ENCODE assay signal across 10 cellular contexts in the genomic region with DNA sequence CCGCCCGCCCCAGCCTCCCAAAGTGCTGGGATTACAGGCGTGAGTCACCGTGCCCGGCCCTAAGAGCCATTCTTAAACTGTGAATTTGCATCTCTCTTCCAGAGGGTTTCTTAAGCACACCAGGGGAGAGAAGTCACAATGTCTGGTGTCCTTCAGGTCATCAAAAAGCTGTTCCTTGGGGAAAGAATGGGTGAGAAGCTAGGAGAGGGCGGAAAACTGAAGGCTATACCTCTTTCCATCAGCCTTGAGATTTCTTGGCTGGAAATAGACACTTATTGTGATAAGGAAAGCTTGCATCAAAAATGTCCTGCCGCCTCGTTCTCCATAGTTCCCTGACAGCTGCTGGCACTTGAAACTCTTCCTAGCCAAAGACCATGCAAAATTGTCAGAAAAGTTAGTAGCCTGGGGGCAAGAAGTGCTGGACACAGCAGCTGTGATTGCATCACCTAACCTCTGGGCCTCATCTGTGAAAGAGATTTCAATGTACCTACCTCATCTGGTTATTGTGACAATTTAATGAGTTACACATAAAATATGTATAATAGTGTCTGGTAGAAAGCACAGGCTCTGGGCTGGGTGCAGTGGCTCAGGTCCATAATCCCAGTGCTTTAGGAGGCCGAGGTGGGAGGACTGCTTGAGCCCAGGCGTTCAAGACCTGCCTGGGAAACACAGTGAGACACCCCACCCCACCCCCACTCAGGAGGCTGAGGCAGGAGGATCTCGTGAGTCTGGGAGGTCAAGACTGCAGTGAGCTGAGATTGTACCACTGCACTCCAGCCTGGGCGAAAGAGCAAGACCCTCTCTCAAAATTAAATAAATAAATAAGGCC. TPM values are rescaled to one million over a fixed set of nuclear protein-coding genes. Genes with fewer than 3 reads are reported as not detected.
DNase-seq lines count a peak whose midpoint lies in the region; FAIRE-seq and TF ChIP-seq lines count a peak whose summit lies in the region.
"Had no signal": no experiment of that assay in that cellular context is flagged by ENCODE, and none has a peak within 500 bp of the region (broad histone marks: within the 10 kb centered on the region; RNA-seq: fewer than 3 reads in every experiment).

No MANE protein-coding gene starts in this region.

- H3K18ac ChIP-seq in H1 (ENCODE audit: extremely low read depth, low read length) (peak overlapping the region; percentile 85), trophoblast cell (ENCODE audit: low read length) (no peak overlapping the region)

- H3K79me1 ChIP-seq in H1 (ENCODE audit: low read depth, low read length) (no peaks in the 10 kb centered on the region), trophoblast cell (ENCODE audit: low read length) (peaks cover 12% of the 10 kb centered on the region)

- no peaks in the 10 kb centered on the region for H3K36me3 ChIP-seq in H1 (ENCODE audit: control insufficient read depth in 2 of 4, insufficient read depth in 4 of 4, low read length in 3 of 4)
- H3K36me3 ChIP-seq in trophoblast cell (ENCODE audit: control insufficient read depth in 1 of 2, insufficient read depth in 2 of 2, low read length in 2 of 2) = no peaks in the 10 kb centered on the region

- TF ChIP-seq CTCF in H1 (IDR thresholded peaks at IDR 0.05; ENCODE audit: control extremely low read depth in 1 of 3, insufficient read depth in 1 of 3, low read depth in 1 of 3, low read length in 3 of 3) = no peak

- no peak overlapping the region for H4K12ac ChIP-seq in trophoblast cell (ENCODE audit: low read depth, low read length)

- no peak overlapping the region for H3K23ac ChIP-seq in H1 (ENCODE audit: insufficient read length)
- H3K23ac ChIP-seq in trophoblast cell (ENCODE audit: low read length) = no peak overlapping the region

- H3K4me1 ChIP-seq in H1 (replicated peaks in 1 of 4; ENCODE audit: control insufficient read depth in 3 of 4, insufficient read depth in 4 of 4, low read length in 3 of 4) = peaks cover 9 to 19% (median 15%) of the 10 kb centered on the region in 4 experiments
- peaks cover 15% of the 10 kb centered on the region in 2 experiments for H3K4me1 ChIP-seq in trophoblast cell (ENCODE audit: control insufficient read depth in 1 of 2, insufficient read depth in 2 of 2, low read length in 2 of 2)

- FAIRE-seq in H1 (lab: Jason Lieb, UNC) = no peak

- H3K23me2 ChIP-seq in H1 (ENCODE audit: low read depth, low read length) = peaks cover 12% of the 10 kb centered on the region

- H3K79me2 ChIP-seq in H1 (ENCODE audit: control insufficient read depth in 1 of 2, insufficient read depth in 2 of 2, low read length in 2 of 2) (no peaks in the 10 kb centered on the region), trophoblast cell (ENCODE audit: control insufficient read depth, insufficient read depth, low read length, poor library complexity) (peaks cover 2% of the 10 kb centered on the region)

- no peaks in the 10 kb centered on the region for H4K20me1 ChIP-seq in H1 (replicated peaks in 1 of 2; ENCODE audit: control insufficient read depth in 1 of 2, insufficient read depth in 2 of 2, low read length in 2 of 2)

- H3K9me3 ChIP-seq in H1 (ENCODE audit: insufficient read depth in 2 of 2, low read depth in 1 of 2, low read length in 1 of 2) (no peaks in the 10 kb centered on the region), trophoblast cell (ENCODE audit: insufficient read depth, low read depth, low read length) (no peaks in the 10 kb centered on the region)

- no peak for TF ChIP-seq RAD21 in H1 (IDR thresholded peaks at IDR 0.05 in 1 of 2, conservative IDR thresholded peaks at IDR 0.05 in 1 of 2; ENCODE audit: low read depth in 2 of 2, low read length in 2 of 2)

- H3K27me3 ChIP-seq in H1 (replicated peaks in 1 of 4; ENCODE audit: control insufficient read depth in 3 of 4, extremely low read depth in 1 of 4, insufficient read depth in 3 of 4, low read length in 3 of 4) (no peaks in the 10 kb centered on the region), trophoblast cell (ENCODE audit: insufficient read depth, low read length) (no peaks in the 10 kb centered on the region)

- H2BK15ac ChIP-seq in H1 (ENCODE audit: low read length) = no peak overlapping the region

- H4K8ac ChIP-seq in H1 (ENCODE audit: extremely low read depth, insufficient read depth, low read length) = no peak overlapping the region
- H4K8ac ChIP-seq in trophoblast cell (ENCODE audit: low read depth, low read length) = no peak overlapping the region

- DNase-seq in GM04503 (ENCODE audit: low read depth) (peak; percentile 74), NCI-H226 (peak; percentile 73), H1 (ENCODE audit: low read depth in 1 of 2, low spot score in 2 of 2) (no peak), trophoblast cell (peak; percentile 97 to 100), NCI-H82 (lab: John Stamatoyannopoulos, UW) (no peak), iPS-NIHi11 (ENCODE audit: low spot score) (no peak), caudate nucleus (lab: John Stamatoyannopoulos, UW) (no peak), DMS79 treated with DMSO at 0.1 percent for 48 hours (lab: John Stamatoyannopoulos, UW) (no peak)
- DNase-seq: erythroblast; stimulated activated CD4-positive, alpha-beta T cell treated with anti-CD3 and anti-CD28 coated beads, Interleukin-2, amount 100 ng/mL, for 24 hours had no signal

- H2BK5ac ChIP-seq in H1 (ENCODE audit: low read depth, low read length) (peak overlapping the region; percentile 56; the same call in 1 of the 2 replicates), trophoblast cell (ENCODE audit: low read depth, low read length, poor library complexity) (no peak overlapping the region)

- H2BK12ac ChIP-seq in H1 (ENCODE audit: low read depth, low read length) (peak overlapping the region; percentile 56; the same call in 1 of the 2 replicates), trophoblast cell (ENCODE audit: low read length) (no peak overlapping the region)

- peak overlapping the region; percentile 15; the same call in 1 of the 2 replicates for H2BK20ac ChIP-seq in H1 (ENCODE audit: low read length)

- H3K4ac ChIP-seq in H1 (replicated peaks; ENCODE audit: insufficient read length, low read depth, low read length) (peak overlapping the region; percentile 27), trophoblast cell (ENCODE audit: low read depth, low read length) (no peak overlapping the region)

- H3K14ac ChIP-seq in H1 (ENCODE audit: insufficient read length) = no peak overlapping the region
- H3K14ac ChIP-seq in trophoblast cell (ENCODE audit: low read length) = no peak overlapping the region

- POLR2A ChIA-PET in H1 (lab: Charles Lee; ENCODE audit: partially characterized antibody) = interaction anchor here (0.6 to 11.9 kb wide), 6 partner anchors 10 to 71 kb away, joined by 3 to 250 read pairs (median 10); a partner anchor contains a TSS

- H3K56ac ChIP-seq in H1 (replicated peaks; ENCODE audit: insufficient read length, low read depth, low read length) = no peak overlapping the region

- peak overlapping the region in 1 of 4 experiments; percentile 31; a peak in 2 of 8 replicates for H3K4me3 ChIP-seq in H1 (ENCODE audit: extremely low read depth in 1 of 4, insufficient read depth in 2 of 4, low read depth in 3 of 4, low read length in 4 of 4)
- H3K4me3 ChIP-seq in trophoblast cell (ENCODE audit: low read depth, low read length) = no peak overlapping the region

- TF ChIP-seq EP300 in H1 (IDR thresholded peaks at IDR 0.05; ENCODE audit: borderline replicate concordance in 1 of 2, low read depth in 2 of 2, low read length in 2 of 2) = no peak

- H3K9ac ChIP-seq in H1 (replicated peaks in 1 of 4; ENCODE audit: extremely low read depth in 1 of 4, low read depth in 3 of 4, low read length in 3 of 4) (no peak overlapping the region; a peak in 1 of 7 replicates), trophoblast cell (ENCODE audit: low read length) (no peak overlapping the region)

- H4K91ac ChIP-seq in H1 (replicated peaks; ENCODE audit: insufficient read length, low read length) = no peak overlapping the region
- no peak overlapping the region for H4K91ac ChIP-seq in trophoblast cell (ENCODE audit: low read depth, low read length)

- H3K27ac ChIP-seq in H1 (ENCODE audit: low read depth, low read length) = no peak overlapping the region
- peak overlapping the region; percentile 63 for H3K27ac ChIP-seq in trophoblast cell (ENCODE audit: low read depth, low read length)
- H3K27ac ChIP-seq in caudate nucleus (ENCODE audit: low read depth, low read length) = no peak overlapping the region

- peak overlapping the region; percentile 48 to 56 for H3K4me2 ChIP-seq in H1 (ENCODE audit: insufficient read depth in 1 of 2, low read depth in 2 of 2, low read length in 2 of 2)
- peak overlapping the region; percentile 36 for H3K4me2 ChIP-seq in trophoblast cell (ENCODE audit: low read length)

- H2AK5ac ChIP-seq in H1 (ENCODE audit: low read depth, low read length) (peak overlapping the region; percentile 41; the same call in 1 of the 2 replicates), trophoblast cell (ENCODE audit: low read length) (no peak overlapping the region)

- TF ChIP-seq POLR2A in H1 (IDR thresholded peaks at IDR 0.05; ENCODE audit: control extremely low read depth in 1 of 2, low read depth in 2 of 2, low read length in 2 of 2) = no peak

- CTCF ChIA-PET in H1 (lab: Charles Lee; ENCODE audit: partially characterized antibody) = interaction anchor here (0.6 to 8.5 kb wide), 4 partner anchors 11 to 213 kb away, joined by 3 to 86 read pairs (median 8); no protein-coding TSS in a partner anchor

- H4K5ac ChIP-seq in H1 (ENCODE audit: insufficient read length, low read depth, low read length) = no peak overlapping the region

- no peak overlapping the region for H2AFZ ChIP-seq in H1 (ENCODE audit: low read length)
- H2AFZ ChIP-seq in trophoblast cell (ENCODE audit: insufficient read depth, low read length, poor library complexity) = no peak overlapping the region

- 51% methylated on average over 12 of the region's 12 CpGs; no CpG with 5 or more reads in 1 of the 2 experiments for WGBS in H1 (ENCODE audit: extremely low coverage in 1 of 2, insufficient coverage in 1 of 2, insufficient read length in 1 of 2, insufficient replicate concordance in 2 of 2, low coverage in 1 of 2, low lambda C conversion rate in 2 of 2, missing lambda C conversion rate in 1 of 2), 2 experiments
- WGBS in trophoblast cell (ENCODE audit: extremely low coverage, insufficient coverage, insufficient read length) = no CpG with 5 or more reads among the region's 12 CpGs

- H2BK120ac ChIP-seq in H1 (replicated peaks; ENCODE audit: low read depth, low read length) (peak overlapping the region; percentile 35), trophoblast cell (ENCODE audit: insufficient read depth, low read length, poor library complexity) (no peak overlapping the region)

RNA-seq across cellular contexts. Expression of a gene that starts 9.7 kb away (rescaled TPM):
- total RNA-seq in H1 (2021; fragmentation: NEBNext Ultra II Directional; extraction: Animal tissue kit (Norgen Biotek cat#: 25700)) = 559 and 571 TPM in 2 replicates
- polyA plus RNA-seq in H1 (2011; rRNA removed) = 366 and 749 TPM in 2 replicates
- 933 TPM for polyA plus RNA-seq in H1 (2011; cell fraction: cytosol; rRNA removed)
- 730 TPM for polyA plus RNA-seq in H1 (2011; cell fraction: nucleus; rRNA removed)
- polyA plus RNA-seq in H1 (2012, experiment 1 of 2) = 760 to 816 TPM (median 784 TPM) in 4 replicates
- 361 TPM for polyA plus RNA-seq in H1 (2012, experiment 2 of 2)
- 525 TPM for polyA plus RNA-seq in H1 (2013, experiment 1 of 2)
- 524 TPM for polyA plus RNA-seq in H1 (2013, experiment 2 of 2)
- polyA minus RNA-seq in H1 (2011; rRNA and poly(A)+ RNA removed) = 622 and 655 TPM in 2 replicates
- polyA minus RNA-seq in H1 (2011; cell fraction: cytosol; rRNA and poly(A)+ RNA removed) = 263 TPM
- 233 TPM for polyA minus RNA-seq in H1 (2011; cell fraction: nucleus; rRNA and poly(A)+ RNA removed)
- 1,300 and 1,363 TPM in 2 replicates for polyA plus RNA-seq in trophoblast cell (2013)

Comparison
In these comparisons a context has a peak if more than half of its experiments do, and no peak if none do; other contexts are left out.
1. DNase-seq: peak in GM04503 (single experiment), NCI-H226 (single experiment) and trophoblast cell (2 of 2); none in H1 (0 of 2), NCI-H82 (single experiment), iPS-NIHi11 (single experiment), caudate nucleus (0 of 61) and DMS79 treated with DMSO at 0.1 percent for 48 hours (single experiment).